8 cellular contexts compared by ENCODE assay signal in the genomic region with DNA sequence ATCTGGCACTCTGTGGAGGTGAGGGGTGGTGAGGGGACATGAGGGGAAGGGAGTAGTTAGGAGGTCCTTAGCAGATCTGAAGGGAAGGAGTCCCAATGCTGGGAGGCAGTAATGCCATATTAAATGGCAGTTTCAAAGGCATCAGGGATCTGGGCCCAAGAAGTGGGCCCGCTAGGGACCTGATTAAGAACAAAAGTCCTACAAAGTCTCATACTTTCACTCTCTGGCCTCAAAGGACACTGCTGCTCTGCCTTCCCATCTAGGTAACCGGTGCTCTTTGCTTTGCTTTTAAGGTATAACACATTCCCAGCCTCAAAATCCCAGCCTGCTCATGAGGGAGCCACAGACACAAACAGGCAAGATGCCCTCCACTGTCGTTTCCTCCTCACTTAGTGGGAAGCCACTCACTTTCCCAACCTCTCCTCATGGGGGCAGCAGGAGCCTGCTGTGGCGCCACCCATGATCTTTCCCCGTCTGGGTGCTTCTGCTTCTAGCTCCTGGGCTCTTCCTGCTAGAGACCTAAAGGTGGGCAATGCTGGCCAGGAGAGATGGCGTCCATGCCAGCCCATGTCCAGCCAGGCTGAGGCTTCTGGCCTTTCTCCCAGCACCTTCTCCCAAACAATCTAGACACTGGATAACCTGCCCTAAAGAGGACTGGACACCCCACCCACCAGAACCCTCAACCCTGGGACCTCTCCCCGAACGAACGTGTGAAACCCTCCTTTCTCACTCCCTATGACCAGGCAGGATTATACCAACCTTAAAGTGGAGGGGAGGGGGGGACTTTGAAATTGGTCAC.
A peak's percentile ranks its signal among the peaks of the same experiment; 100 is the strongest.
DNase-seq lines count a peak whose midpoint lies in the region; ATAC-seq and TF ChIP-seq lines count a peak whose summit lies in the region.

No MANE protein-coding gene starts in this region.

- DNase-seq in NCI-H1417 (lab: John Stamatoyannopoulos, UW) (peak; percentile 38 to 74 (median 49)), NCI-H1417 treated with DMSO at 0.1 percent for 48 hours (lab: John Stamatoyannopoulos, UW) (no peak), GM20000 (ENCODE audit: low spot score) (peak; percentile 80), NOMO-1 treated with dmso at 0.1 percent for 144 hours (lab: John Stamatoyannopoulos, UW; ENCODE audit: unreplicated experiment) (peak; percentile 6), amniotic stem cell (lab: John Stamatoyannopoulos, UW) (peak; percentile 2), hepatic stellate cell (ENCODE audit: low spot score) (peak; percentile 50), sciatic nerve (ENCODE audit: low spot score) (peak; percentile 69)

- TF ChIP-seq CTCF in GM20000 (IDR thresholded peaks at IDR 0.05; ENCODE audit: extremely low read depth, missing control alignments): peak; percentile 65

- intact Hi-C loops in sciatic nerve (cut with DNase I): loop anchor here (5.0 kb wide), 1 partner anchor 116 kb away; no protein-coding TSS in a partner anchor

- ATAC-seq in HG03469 (IDR thresholded peaks at IDR 0.05; ENCODE audit: unreplicated experiment) (peak; percentile 71), sciatic nerve (peak; percentile 93)
